Comparison of ENCODE assay signal across 8 cellular contexts in the genomic region with DNA sequence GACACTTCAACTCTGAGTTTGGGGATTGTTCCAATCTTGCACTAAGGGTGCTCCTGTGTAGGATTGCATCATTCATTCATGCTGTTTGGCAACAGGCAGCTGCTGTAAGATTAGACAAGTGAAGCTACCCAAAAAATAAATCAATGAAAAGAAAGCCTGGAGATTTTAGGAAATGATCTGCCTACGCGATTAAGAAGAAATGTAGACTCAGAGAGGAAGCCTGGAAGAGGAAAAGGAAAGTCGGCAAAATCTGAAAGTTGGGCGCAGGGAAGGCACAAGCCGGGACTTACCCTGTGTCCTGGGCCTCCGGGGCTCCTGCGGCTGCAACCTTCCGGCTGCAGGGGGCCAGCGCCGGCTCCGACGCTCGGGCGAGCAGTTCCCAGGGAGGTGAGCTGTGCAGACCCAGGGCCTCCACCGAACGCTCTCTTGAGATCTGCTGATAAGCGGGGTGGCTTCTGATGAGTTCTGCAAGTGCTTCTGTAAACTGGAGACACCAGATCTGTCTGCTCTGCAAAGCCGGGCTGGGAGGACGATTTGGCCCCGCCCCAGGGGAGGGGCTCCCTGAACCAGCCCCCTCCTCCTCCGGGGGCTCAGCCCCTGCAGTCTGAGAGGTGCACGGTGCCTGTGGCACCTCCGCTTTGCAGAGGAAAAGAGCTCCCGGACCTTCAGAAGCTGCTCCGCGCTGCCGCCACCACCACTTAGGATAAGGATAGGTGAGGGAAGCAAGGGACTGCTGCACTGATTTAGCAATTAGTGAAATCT. TPM values are rescaled to one million over a fixed set of nuclear protein-coding genes. Genes with fewer than 3 reads are reported as not detected.
A peak's percentile ranks its signal among the peaks of the same experiment; 100 is the strongest.
DNase-seq lines count a peak whose midpoint lies in the region; ATAC-seq and TF ChIP-seq lines count a peak whose summit lies in the region.

No MANE protein-coding gene starts in this region.

- H3K36me3 Mint-ChIP-seq in CD14-positive monocyte (peaks cover 13 to 25% of the 10 kb centered on the region in 2 donors), memory B cell (no peaks in the 10 kb centered on the region)

- H3K4me3 Mint-ChIP-seq in CD14-positive monocyte, result peak overlapping the region; percentile 82 to 97
- peak overlapping the region; percentile 85 for H3K4me3 Mint-ChIP-seq in memory B cell

- intact Hi-C loops in CD14-positive monocyte (cut with micrococcal nuclease), result no loop called here

- DNase-seq in CD14-positive monocyte (ENCODE audit: low spot score), result no peak
- peak; percentile 69 for DNase-seq in GM19240 (ENCODE audit: insufficient read length, low spot score)
- DNase-seq in NCI-H748 (lab: John Stamatoyannopoulos, UW; ENCODE audit: unreplicated experiment), result peak; percentile 93
- DNase-seq in activated CD4-positive, alpha-beta T cell treated with anti-CD3 and anti-CD28 coated beads, Interleukin-2, amount 50 U/mL, for 4 hours, result peak; percentile 56 to 61
- DNase-seq in effector CD4-positive, alpha-beta T cell, result peak; percentile 53
- DNase-seq in memory B cell (ENCODE audit: low spot score in 2 of 2), result peak; percentile 49 to 54
- DNase-seq in stimulated activated CD8-positive, alpha-beta memory T cell treated with anti-CD3 and anti-CD28 coated beads, Interleukin-15, amount 100 ng/mL, for 1 hour (ENCODE audit: low read depth), result peak; percentile 44

- no peaks in the 10 kb centered on the region for H3K9me3 Mint-ChIP-seq in CD14-positive monocyte
- H3K9me3 Mint-ChIP-seq in memory B cell, result no peaks in the 10 kb centered on the region

- ATAC-seq in HG03439 (IDR thresholded peaks at IDR 0.05; ENCODE audit: unreplicated experiment) (peak; percentile 90), memory B cell (ENCODE audit: low read depth) (peak; percentile 94)

- peak; percentile 16 for TF ChIP-seq CTCF in CD14-positive monocyte (IDR thresholded peaks at IDR 0.05)

- peaks cover 14% of the 10 kb centered on the region for H3K4me1 Mint-ChIP-seq in CD14-positive monocyte
- H3K4me1 Mint-ChIP-seq in memory B cell, result peaks cover 3% of the 10 kb centered on the region

- peak overlapping the region; percentile 75 to 93 (median 85) for H3K27ac Mint-ChIP-seq in CD14-positive monocyte
- H3K27ac Mint-ChIP-seq in memory B cell, result no peak overlapping the region

- H3K27me3 Mint-ChIP-seq in CD14-positive monocyte (ENCODE audit: low read depth in 3 of 3) (peaks cover 0 to 2% (median 1%) of the 10 kb centered on the region in 3 donors), memory B cell (no peaks in the 10 kb centered on the region)

RNA-seq across cellular contexts. Expression of a gene that starts 17.4 kb away (rescaled TPM):
- 1 to 10 TPM; 5.3 to 6.7 TPM for polyA plus RNA-seq in CD14-positive monocyte

RNA-seq across cellular contexts. Expression of a gene that starts 17.7 kb away (rescaled TPM):
- 10 to 100 TPM; 63.3 to 81.4 TPM for polyA plus RNA-seq in CD14-positive monocyte

RNA-seq across cellular contexts. Expression of a gene that starts 30.2 kb away (rescaled TPM):
- 10 to 100 TPM; 75.0 to 88.2 TPM for polyA plus RNA-seq in CD14-positive monocyte

RNA-seq across cellular contexts. Expression of a gene that starts 58.9 kb away (rescaled TPM):
- not detected for polyA plus RNA-seq in CD14-positive monocyte
